In the genomic region with DNA sequence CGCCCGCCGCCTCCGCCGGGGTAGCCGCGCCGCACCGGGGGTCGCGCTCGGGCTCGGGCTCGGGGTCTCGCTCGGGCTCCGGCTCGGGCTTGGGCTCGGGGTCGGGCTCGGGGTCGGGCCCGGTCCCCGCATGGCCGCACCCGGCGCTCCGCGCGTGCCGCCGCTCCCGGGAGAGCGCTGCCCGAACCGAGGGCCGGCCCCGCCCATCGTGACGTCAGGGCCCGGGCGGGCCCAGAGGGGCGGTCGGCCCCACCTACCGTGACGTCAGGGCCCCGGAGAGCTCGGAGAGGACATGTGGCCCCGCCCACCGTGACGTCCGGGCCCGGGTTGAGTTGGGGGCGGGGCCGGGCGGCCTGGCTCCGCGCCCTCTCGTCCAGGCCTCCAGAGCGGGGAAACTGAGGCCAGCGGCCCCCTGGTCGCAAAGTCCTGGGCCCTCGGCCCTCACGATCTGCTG, we compare ENCODE assay signal across 8 cellular contexts. TPM values are rescaled to one million over a fixed set of nuclear protein-coding genes. Genes with fewer than 3 reads are reported as not detected.
A peak's percentile ranks its signal among the peaks of the same experiment; 100 is the strongest.
DNase-seq lines count a peak whose midpoint lies in the region; ATAC-seq and TF ChIP-seq lines count a peak whose summit lies in the region.

A gene with protein sequence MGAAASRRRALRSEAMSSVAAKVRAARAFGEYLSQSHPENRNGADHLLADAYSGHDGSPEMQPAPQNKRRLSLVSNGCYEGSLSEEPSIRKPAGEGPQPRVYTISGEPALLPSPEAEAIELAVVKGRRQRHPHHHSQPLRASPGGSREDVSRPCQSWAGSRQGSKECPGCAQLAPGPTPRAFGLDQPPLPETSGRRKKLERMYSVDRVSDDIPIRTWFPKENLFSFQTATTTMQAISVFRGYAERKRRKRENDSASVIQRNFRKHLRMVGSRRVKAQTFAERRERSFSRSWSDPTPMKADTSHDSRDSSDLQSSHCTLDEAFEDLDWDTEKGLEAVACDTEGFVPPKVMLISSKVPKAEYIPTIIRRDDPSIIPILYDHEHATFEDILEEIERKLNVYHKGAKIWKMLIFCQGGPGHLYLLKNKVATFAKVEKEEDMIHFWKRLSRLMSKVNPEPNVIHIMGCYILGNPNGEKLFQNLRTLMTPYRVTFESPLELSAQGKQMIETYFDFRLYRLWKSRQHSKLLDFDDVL (minus strand): TSS at position 188 of the 454 bp plus-strand sequence. CDS start 232 bp downstream, outside the sequence.

- peak within 1 kb of the TSS; percentile 65 to 73 for H3K4me3 ChIP-seq in cardiac fibroblast (replicated peaks in 1 of 2; ENCODE audit: low read depth in 2 of 2, low read length in 2 of 2)

- DNase-seq in A172 (ENCODE audit: low spot score) (peak; percentile 80), NCI-H2227 (lab: John Stamatoyannopoulos, UW; ENCODE audit: unreplicated experiment) (peak; percentile 94), cardiac fibroblast (ENCODE audit: low read depth in 2 of 2) (peak; percentile 89 to 94), inferior parietal cortex (ENCODE audit: extremely low spot score) (peak; percentile 93), smooth muscle cell of the brain vasculature (ENCODE audit: low read depth, low spot score) (peak; percentile 65)
- DNase-seq in activated CD4-positive, CD25-positive, alpha-beta regulatory T cell (lab: John Stamatoyannopoulos, UW), result peak; percentile 87 to 95 (median 91)

- TF ChIP-seq CTCF in cardiac fibroblast (IDR thresholded peaks at IDR 0.05; ENCODE audit: low read depth, low read length), result no peak

- ATAC-seq in GM18520 (IDR thresholded peaks at IDR 0.05; ENCODE audit: unreplicated experiment), result peak; percentile 75
- peak; percentile 40 for ATAC-seq in HG03095 (IDR thresholded peaks at IDR 0.05; ENCODE audit: unreplicated experiment)

RNA-seq across cellular contexts. Expression of the gene that starts here (rescaled TPM):
- total RNA-seq in A172 (2014; rRNA removed; shearing (Covaris generic)), result 45.1 and 46.4 TPM in 2 replicates

Comparison
In these comparisons a context has a peak if more than half of its experiments do, and no peak if none do; other contexts are left out.
1. Peak in every context shown above with its lines: DNase-seq, ATAC-seq and H3K4me3 ChIP-seq.